Comparison of ENCODE assay signal across 1 cellular context in genomic region chr4:17630228-17630627, GRCh38.
TF ChIP-seq lines count a peak whose summit lies in the region.

No MANE protein-coding gene starts in this region.

TF ChIP-seq in K562, 482 proteins besides CTCF, POLR2A, EP300 and RAD21:
- TF ChIP-seq SMARCA4 (IDR thresholded peaks at IDR 0.05) (no peak), ATF4 (CRISPR knock-in tag; IDR thresholded peaks at IDR 0.05) (no peak), CREM (IDR thresholded peaks at IDR 0.05; ENCODE audit: low read depth) (no peak), ETS2 (tag; IDR thresholded peaks at IDR 0.05; ENCODE audit: borderline replicate concordance, poor library complexity, severe bottlenecking) (no peak), CREB1 (IDR thresholded peaks at IDR 0.05) (no peak), CREB1 (CRISPR knock-in tag; IDR thresholded peaks at IDR 0.05) (no peak), MYBL2 (IDR thresholded peaks at IDR 0.05; ENCODE audit: low read depth) (no peak), MYBL2 (CRISPR knock-in tag; IDR thresholded peaks at IDR 0.05; ENCODE audit: borderline replicate concordance) (no peak)
